Comparison of ENCODE assay signal across 12 cellular contexts in genomic region chr4:107619065-107619464, GRCh38.
A peak's percentile ranks its signal among the peaks of the same experiment; 100 is the strongest.
DNase-seq lines count a peak whose midpoint lies in the region; ATAC-seq and TF ChIP-seq lines count a peak whose summit lies in the region.
"Had no signal": no experiment of that assay in that cellular context is flagged by ENCODE, and none has a peak within 500 bp of the region (broad histone marks: within the 10 kb centered on the region; RNA-seq: fewer than 3 reads in every experiment).

No MANE protein-coding gene starts in this region.

- H3K27me3 Mint-ChIP-seq in glutamatergic neuron (ENCODE audit: unreplicated experiment): no peaks in the 10 kb centered on the region
- H3K27me3 Mint-ChIP-seq in activated CD4-positive, alpha-beta T cell treated with anti-CD3 and anti-CD28 coated beads for 36 hours: no peaks in the 10 kb centered on the region
- H3K27me3 Mint-ChIP-seq: activated naive CD8-positive, alpha-beta T cell treated with anti-CD3 and anti-CD28 coated beads, Interleukin-2, amount 10 ng/mL, durations not matched to agents 7 days and 5 days; naive thymus-derived CD4-positive, alpha-beta T cell had no signal

- peak overlapping the region; percentile 7; the same call in 1 of the 2 replicates for H3K4me3 ChIP-seq in SK-N-MC
- no peak overlapping the region for H3K4me3 ChIP-seq in gastrocnemius medialis

- peaks cover 25% of the 10 kb centered on the region for H3K36me3 ChIP-seq in SK-N-MC (ENCODE audit: insufficient read depth, low read length)
- H3K36me3 ChIP-seq in gastrocnemius medialis: peaks cover 0 to 2% of the 10 kb centered on the region in 2 donors

- no peaks in the 10 kb centered on the region for H3K9me3 Mint-ChIP-seq in glutamatergic neuron (ENCODE audit: unreplicated experiment)
- peaks cover 3% of the 10 kb centered on the region for H3K9me3 Mint-ChIP-seq in activated CD4-positive, alpha-beta T cell treated with anti-CD3 and anti-CD28 coated beads for 36 hours (ENCODE audit: low read depth)

- no peak overlapping the region for H3K4me3 Mint-ChIP-seq in glutamatergic neuron (ENCODE audit: unreplicated experiment)
- no peak overlapping the region for H3K4me3 Mint-ChIP-seq in activated CD4-positive, alpha-beta T cell treated with anti-CD3 and anti-CD28 coated beads for 36 hours
- H3K4me3 Mint-ChIP-seq: activated naive CD8-positive, alpha-beta T cell treated with anti-CD3 and anti-CD28 coated beads, Interleukin-2, amount 10 ng/mL, durations not matched to agents 7 days and 5 days; naive thymus-derived CD4-positive, alpha-beta T cell had no signal

- DNase-seq in G401 (ENCODE audit: low spot score) (peak; percentile 6), SK-N-MC (ENCODE audit: low read depth, low spot score) (peak; percentile 39), foreskin keratinocyte (peak; percentile 5 to 43), gastrocnemius medialis (peak in 1 of 2 donors; percentile 46), glutamatergic neuron (no peak), iPS-NIHi7 (ENCODE audit: extremely low spot score) (no peak), COLO829 (ENCODE audit: low spot score) (no peak)
- no peak for DNase-seq in activated CD4-positive, alpha-beta T cell treated with anti-CD3 and anti-CD28 coated beads for 36 hours
- DNase-seq: activated CD4-positive, alpha-beta T cell treated with anti-CD3 and anti-CD28 coated beads, Interleukin-2, amount 50 U/mL, for 48 hours; activated naive CD8-positive, alpha-beta T cell treated with anti-CD3 and anti-CD28 coated beads, Interleukin-2, amount 10 ng/mL, durations not matched to agents 7 days and 5 days; DMS53; naive thymus-derived CD4-positive, alpha-beta T cell had no signal

- intact Hi-C loops in gastrocnemius medialis (cut with DNase I; ENCODE audit: low total_unique reads): no loop called here
- intact Hi-C loops in activated CD4-positive, alpha-beta T cell treated with anti-CD3 and anti-CD28 coated beads for 36 hours (cut with DNase I, micrococcal nuclease): no loop called here

- POLR2A ChIA-PET in activated CD4-positive, alpha-beta T cell treated with anti-CD3 and anti-CD28 coated beads for 36 hours (lab: Charles Lee): no interaction called here

- H3K27ac Mint-ChIP-seq in glutamatergic neuron (ENCODE audit: unreplicated experiment): no peak overlapping the region
- no peak overlapping the region for H3K27ac Mint-ChIP-seq in activated CD4-positive, alpha-beta T cell treated with anti-CD3 and anti-CD28 coated beads for 36 hours
- H3K27ac Mint-ChIP-seq: activated naive CD8-positive, alpha-beta T cell treated with anti-CD3 and anti-CD28 coated beads, Interleukin-2, amount 10 ng/mL, durations not matched to agents 7 days and 5 days had no signal

- in situ Hi-C loops in G401 (cut with HindIII; ENCODE audit: low sequenced_read_pairs) (no loop called here), gastrocnemius medialis (cut with MboI; ENCODE audit: low sequenced_read_pairs in 4 of 4) (no loop called here)

- H3K4me1 Mint-ChIP-seq in glutamatergic neuron (ENCODE audit: low read depth, unreplicated experiment): peaks cover 6% of the 10 kb centered on the region
- H3K4me1 Mint-ChIP-seq in activated CD4-positive, alpha-beta T cell treated with anti-CD3 and anti-CD28 coated beads for 36 hours: no peaks in the 10 kb centered on the region
- H3K4me1 Mint-ChIP-seq: activated naive CD8-positive, alpha-beta T cell treated with anti-CD3 and anti-CD28 coated beads, Interleukin-2, amount 10 ng/mL, durations not matched to agents 7 days and 5 days had no signal

- ATAC-seq in foreskin keratinocyte (no peak), gastrocnemius medialis (peak; percentile 80 to 92)
- no peak for ATAC-seq in activated CD4-positive, alpha-beta T cell treated with anti-CD3 and anti-CD28 coated beads for 36 hours
- ATAC-seq: naive thymus-derived CD4-positive, alpha-beta T cell had no signal

- H3K27me3 ChIP-seq in foreskin keratinocyte (no peaks in the 10 kb centered on the region), gastrocnemius medialis (no peaks in the 10 kb centered on the region)

- no peaks in the 10 kb centered on the region for H3K36me3 Mint-ChIP-seq in glutamatergic neuron (ENCODE audit: unreplicated experiment)
- H3K36me3 Mint-ChIP-seq in activated CD4-positive, alpha-beta T cell treated with anti-CD3 and anti-CD28 coated beads for 36 hours (ENCODE audit: low read depth): peaks cover 19% of the 10 kb centered on the region

- H3K9me3 ChIP-seq in SK-N-MC (ENCODE audit: low read depth, low read length) (no peaks in the 10 kb centered on the region), gastrocnemius medialis (no peaks in the 10 kb centered on the region)

- no peak for TF ChIP-seq CTCF in foreskin keratinocyte (conservative IDR thresholded peaks at IDR 0.05)
- TF ChIP-seq CTCF in gastrocnemius medialis (IDR thresholded peaks at IDR 0.05 in 4 of 5, conservative IDR thresholded peaks at IDR 0.05 in 1 of 5): no peak
- no peak for TF ChIP-seq CTCF in glutamatergic neuron (IDR thresholded peaks at IDR 0.05; ENCODE audit: partially characterized antibody, unreplicated experiment)

- H3K4me1 ChIP-seq in foreskin keratinocyte (no peaks in the 10 kb centered on the region), gastrocnemius medialis (peaks cover 0 to 3% of the 10 kb centered on the region in 2 donors)

- CTCF ChIA-PET in activated CD4-positive, alpha-beta T cell treated with anti-CD3 and anti-CD28 coated beads for 36 hours (lab: Charles Lee): interaction anchor here (0.7 kb wide), 1 partner anchor 1591 kb away, joined by 4 read pairs; no protein-coding TSS in a partner anchor

- H3K27ac ChIP-seq in SK-N-MC: peak overlapping the region; percentile 16; the same call in 1 of the 2 replicates
- H3K27ac ChIP-seq in foreskin keratinocyte: no peak overlapping the region
- H3K27ac ChIP-seq in gastrocnemius medialis: peak overlapping the region in 1 of 4 donors; percentile 24

- TF ChIP-seq POLR2A in gastrocnemius medialis (IDR thresholded peaks at IDR 0.05): no peak

- no peak overlapping the region for H3K9ac ChIP-seq in SK-N-MC (ENCODE audit: insufficient read length)

Comparison
In these comparisons a context has a peak if more than half of its experiments do, and no peak if none do; other contexts are left out.
1. DNase-seq: peak in G401 (single experiment), SK-N-MC (single experiment) and foreskin keratinocyte (2 of 2); none in glutamatergic neuron (single experiment), iPS-NIHi7 (single experiment), activated CD4-positive, alpha-beta T cell treated with anti-CD3 and anti-CD28 coated beads for 36 hours (single experiment) and COLO829 (single experiment).
2. ATAC-seq: peak in gastrocnemius medialis (2 of 2); none in foreskin keratinocyte (single experiment) and activated CD4-positive, alpha-beta T cell treated with anti-CD3 and anti-CD28 coated beads for 36 hours (single experiment).